Comparison of ENCODE assay signal across 17 cellular contexts in the genomic region with DNA sequence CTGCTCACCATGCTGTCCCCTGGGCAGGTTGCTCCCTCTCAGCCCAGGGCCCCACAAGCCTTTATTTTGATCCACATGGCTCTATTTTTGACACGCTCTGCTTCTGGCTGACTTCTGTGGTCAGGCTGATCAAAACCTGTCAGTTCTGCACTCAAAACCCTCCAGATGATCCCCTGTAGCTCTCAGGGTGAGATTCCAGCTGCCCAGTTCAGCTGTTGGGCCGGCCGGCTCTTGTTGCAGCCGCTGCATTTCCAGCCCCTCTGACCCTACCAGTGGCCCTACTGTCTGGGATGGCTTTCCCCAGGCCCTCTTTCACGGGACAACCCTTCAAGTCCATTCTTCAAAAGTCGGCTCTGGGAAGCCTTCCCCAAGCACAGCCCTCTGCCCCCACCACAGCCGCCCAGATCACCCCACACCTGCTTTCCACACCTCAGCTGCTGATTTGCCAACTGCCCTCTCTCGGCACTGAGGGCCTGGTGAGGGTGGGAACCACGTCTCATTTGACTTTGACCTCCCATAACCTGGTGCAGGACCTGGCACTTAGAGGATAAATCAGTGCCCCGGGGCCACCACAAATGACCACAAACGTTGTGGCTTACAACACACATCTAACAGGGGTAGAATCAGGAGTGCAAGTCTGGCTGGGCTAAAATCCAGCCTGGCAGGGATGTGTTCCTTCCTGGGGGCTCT. TPM values are rescaled to one million over a fixed set of nuclear protein-coding genes. Genes with fewer than 3 reads are reported as not detected.
"Had no signal": no experiment of that assay in that cellular context is flagged by ENCODE, and none has a peak within 500 bp of the region (broad histone marks: within the 10 kb centered on the region; RNA-seq: fewer than 3 reads in every experiment).

No MANE protein-coding gene starts in this region.

- H3K9me3 Mint-ChIP-seq: activated CD4-positive, alpha-beta T cell treated with anti-CD3 and anti-CD28 coated beads, Interleukin-2, amount 10 ng/mL, durations not matched to agents 7 days and 5 days; activated naive CD8-positive, alpha-beta T cell treated with anti-CD3 and anti-CD28 coated beads for 36 hours; activated T-helper 1 cell treated with anti-CD3 and anti-CD28 coated beads, Interleukin-12 subunit alpha, Interleukin-12 subunit beta, Interleukin-2, Interleukin-4 antibody, amounts not matched to agents 30 ng/mL and 10 ng/mL and 1 ng/mL, durations not matched to agents 14 hours and 24 hours and 36 hours; effector memory CD8-positive, alpha-beta T cell had no signal

- H3K36me3 ChIP-seq: gastrocnemius medialis, heart right ventricle, neutrophil had no signal

- H3K36me3 Mint-ChIP-seq: activated naive CD8-positive, alpha-beta T cell treated with anti-CD3 and anti-CD28 coated beads for 36 hours; brain; naive thymus-derived CD8-positive, alpha-beta T cell had no signal

- H3K4me3 Mint-ChIP-seq: activated CD4-positive, alpha-beta T cell treated with anti-CD3 and anti-CD28 coated beads, Interleukin-2, amount 10 ng/mL, durations not matched to agents 7 days and 5 days; activated naive CD8-positive, alpha-beta T cell treated with anti-CD3 and anti-CD28 coated beads for 36 hours; activated T-helper 1 cell treated with anti-CD3 and anti-CD28 coated beads, Interleukin-12 subunit alpha, Interleukin-12 subunit beta, Interleukin-2, Interleukin-4 antibody, amounts not matched to agents 30 ng/mL and 10 ng/mL and 1 ng/mL, durations not matched to agents 14 hours and 24 hours and 36 hours; brain; effector memory CD8-positive, alpha-beta T cell; naive thymus-derived CD8-positive, alpha-beta T cell had no signal

- H3K27ac ChIP-seq: gastrocnemius medialis, heart right ventricle, neutrophil had no signal

- H3K27ac Mint-ChIP-seq: activated CD4-positive, alpha-beta T cell treated with anti-CD3 and anti-CD28 coated beads, Interleukin-2, amount 10 ng/mL, durations not matched to agents 7 days and 5 days; activated naive CD8-positive, alpha-beta T cell treated with anti-CD3 and anti-CD28 coated beads for 36 hours; activated T-helper 1 cell treated with anti-CD3 and anti-CD28 coated beads, Interleukin-12 subunit alpha, Interleukin-12 subunit beta, Interleukin-2, Interleukin-4 antibody, amounts not matched to agents 30 ng/mL and 10 ng/mL and 1 ng/mL, durations not matched to agents 14 hours and 24 hours and 36 hours; effector memory CD8-positive, alpha-beta T cell had no signal

- DNase-seq: activated CD4-positive, alpha-beta T cell treated with anti-CD3 and anti-CD28 coated beads, Interleukin-2, amount 10 ng/mL, durations not matched to agents 7 days and 5 days; activated naive CD8-positive, alpha-beta T cell treated with anti-CD3 and anti-CD28 coated beads for 36 hours; cerebellar nuclear complex; dermis blood vessel endothelial cell; effector memory CD8-positive, alpha-beta T cell; gastrocnemius medialis; heart right ventricle; left colon; mammary epithelial cell; naive thymus-derived CD8-positive, alpha-beta T cell; stimulated activated CD4-positive, alpha-beta T cell treated with anti-CD3 and anti-CD28 coated beads, Interleukin-15, amount 100 ng/mL, for 24 hours; stimulated activated CD4-positive, alpha-beta T cell treated with anti-CD3 and anti-CD28 coated beads, Interleukin-4, amount 100 ng/mL, for 24 hours; stimulated activated naive CD4-positive, alpha-beta T cell treated with Interleukin-2 at 50 U/mL for 16 hours had no signal

- ATAC-seq: effector memory CD8-positive, alpha-beta T cell; gastrocnemius medialis; heart right ventricle; left colon; naive thymus-derived CD8-positive, alpha-beta T cell had no signal

- H3K4me3 ChIP-seq: gastrocnemius medialis, heart right ventricle had no signal

- H3K9me3 ChIP-seq: gastrocnemius medialis, neutrophil had no signal

- H3K4me1 Mint-ChIP-seq: activated CD4-positive, alpha-beta T cell treated with anti-CD3 and anti-CD28 coated beads, Interleukin-2, amount 10 ng/mL, durations not matched to agents 7 days and 5 days; activated naive CD8-positive, alpha-beta T cell treated with anti-CD3 and anti-CD28 coated beads for 36 hours had no signal

RNA-seq across cellular contexts. Expression of a gene that starts 16.3 kb away (rescaled TPM):
- total RNA-seq: activated CD4-positive, alpha-beta T cell treated with anti-CD3 and anti-CD28 coated beads, Interleukin-2, amount 10 ng/mL, durations not matched to agents 7 days and 5 days; activated CD8-positive, alpha-beta memory T cell treated with anti-CD3 and anti-CD28 coated beads for 36 hours; activated naive CD8-positive, alpha-beta T cell treated with anti-CD3 and anti-CD28 coated beads for 36 hours; activated T-helper 1 cell treated with anti-CD3 and anti-CD28 coated beads, Interleukin-12 subunit alpha, Interleukin-12 subunit beta, Interleukin-2, Interleukin-4 antibody, amounts not matched to agents 30 ng/mL and 10 ng/mL and 1 ng/mL, durations not matched to agents 14 hours and 24 hours and 36 hours; dermis blood vessel endothelial cell; gastrocnemius medialis; naive thymus-derived CD8-positive, alpha-beta T cell had no signal
- polyA plus RNA-seq: naive thymus-derived CD8-positive, alpha-beta T cell had no signal
